ENCODE assay signal across 9 cellular contexts in genomic region chr1:220123889-220124288, GRCh38. TPM values are rescaled to one million over a fixed set of nuclear protein-coding genes. Genes with fewer than 3 reads are reported as not detected.
A peak's percentile ranks its signal among the peaks of the same experiment; 100 is the strongest.
DNase-seq lines count a peak whose midpoint lies in the region; ATAC-seq and TF ChIP-seq lines count a peak whose summit lies in the region.
"Had no signal": no experiment of that assay in that cellular context is flagged by ENCODE, and none has a peak within 500 bp of the region (broad histone marks: within the 10 kb centered on the region; RNA-seq: fewer than 3 reads in every experiment).

No MANE protein-coding gene starts in this region.

- CTCF ChIA-PET in PC-3 (lab: Charles Lee): interaction anchor here (0.5 to 0.7 kb wide), 2 partner anchors 135 to 468 kb away, joined by 3 to 4 read pairs; no protein-coding TSS in a partner anchor

- H3K27me3 ChIP-seq in PC-3 (ENCODE audit: low read length): no peaks in the 10 kb centered on the region
- H3K27me3 ChIP-seq: esophagus squamous epithelium had no signal

- POLR2A ChIA-PET in PC-3 (lab: Charles Lee; ENCODE audit: unreplicated experiment): no interaction called here

- H3F3A ChIP-seq in PC-3 (ENCODE audit: low read length, unreplicated experiment): no peaks in the 10 kb centered on the region

- peak; percentile 20 for TF ChIP-seq CTCF in AG09319 (IDR thresholded peaks at IDR 0.05; ENCODE audit: low read depth, low read length)
- peak; percentile 30; the same call in 1 of the 3 replicates for TF ChIP-seq CTCF in GM12872 (IDR thresholded peaks at IDR 0.05; ENCODE audit: insufficient read depth, low read depth, low read length)
- TF ChIP-seq CTCF in PC-3 (conservative IDR thresholded peaks at IDR 0.05; ENCODE audit: low read depth, low read length): peak; percentile 59
- TF ChIP-seq CTCF in fibroblast of the aortic adventitia (IDR thresholded peaks at IDR 0.05; ENCODE audit: insufficient read depth, low read length): peak; percentile 44

- H3K79me2 ChIP-seq in PC-3 (ENCODE audit: low read length): no peaks in the 10 kb centered on the region

- H3K4me3 ChIP-seq in PC-3 (ENCODE audit: low read length) (no peak overlapping the region), fibroblast of the aortic adventitia (ENCODE audit: low read depth, low read length) (no peak overlapping the region)
- H3K4me3 ChIP-seq: esophagus squamous epithelium had no signal

- H3K27ac ChIP-seq in PC-3 (ENCODE audit: low read length): no peak overlapping the region
- H3K27ac ChIP-seq: esophagus squamous epithelium had no signal

- no peak overlapping the region for H2AFZ ChIP-seq in PC-3 (ENCODE audit: low read length)

- H3K9ac ChIP-seq in PC-3 (ENCODE audit: low read length): no peak overlapping the region

- no peaks in the 10 kb centered on the region for H4K20me1 ChIP-seq in PC-3 (ENCODE audit: low read length)

- H3K9me3 ChIP-seq in PC-3 (ENCODE audit: low read length): no peaks in the 10 kb centered on the region
- H3K9me3 ChIP-seq: esophagus squamous epithelium had no signal

- no peaks in the 10 kb centered on the region for H3K4me1 ChIP-seq in PC-3 (ENCODE audit: insufficient read depth, low read length)
- H3K4me1 ChIP-seq: esophagus squamous epithelium had no signal

- no peak for DNase-seq in AG09319 (ENCODE audit: extremely low read depth, low read depth)
- peak; percentile 27 for DNase-seq in PC-3
- peak; percentile 6 for DNase-seq in fibroblast of the aortic adventitia (ENCODE audit: low read depth)
- DNase-seq in NCI-H2196 (lab: John Stamatoyannopoulos, UW; ENCODE audit: unreplicated experiment): no peak
- DNase-seq in inferior parietal cortex (ENCODE audit: extremely low spot score): no peak
- no peak for DNase-seq in NCI-H446 treated with DMSO at 0.1 percent for 48 hours (lab: John Stamatoyannopoulos, UW)
- DNase-seq: esophagus squamous epithelium had no signal

- no peaks in the 10 kb centered on the region for H3K9me2 ChIP-seq in PC-3 (replicated peaks; ENCODE audit: low read length)

- BruUV-seq in PC-3 (replicated peaks; lab: Mats Ljungman, UMichigan): no TSS peak

- peaks cover 19% of the 10 kb centered on the region for H3K36me3 ChIP-seq in PC-3 (ENCODE audit: low read depth, low read length)

- 0 out of 2 replicates have a peak, but pooled peaks have one; percentile 35 for ATAC-seq in PC-3
- ATAC-seq in GM21576 (IDR thresholded peaks at IDR 0.05; ENCODE audit: unreplicated experiment): no peak

- H3K4me2 ChIP-seq in PC-3 (ENCODE audit: low read length): no peak overlapping the region

- intact Hi-C loops in PC-3 (cut with micrococcal nuclease): no loop called here

RNA-seq across cellular contexts. Expression of gene IARS2, which starts 30.0 kb away (rescaled TPM):
- total RNA-seq in PC-3 (2014; rRNA removed) (152 and 162 TPM in 2 replicates), fibroblast of the aortic adventitia (ENCODE audit: low replicate concordance) (89.4 and 132 TPM in 2 replicates)

RNA-seq across cellular contexts. Expression of gene BPNT1, which starts 34.3 kb away (rescaled TPM):
- total RNA-seq in PC-3 (2014; rRNA removed): 40.7 and 49.7 TPM in 2 replicates
- 6.8 and 20.3 TPM in 2 replicates for total RNA-seq in fibroblast of the aortic adventitia (ENCODE audit: low replicate concordance)

Comparison
In these comparisons a context has a peak if more than half of its experiments do, and no peak if none do; other contexts are left out.
1. DNase-seq: peak in PC-3 (single experiment) and fibroblast of the aortic adventitia (single experiment); none in AG09319 (single experiment), NCI-H2196 (single experiment), inferior parietal cortex (single experiment) and NCI-H446 treated with DMSO at 0.1 percent for 48 hours (single experiment).
2. Peak in every context shown above with its lines, with median percentiles within 50 percentile points of each other: CTCF ChIP-seq.